ENCODE assay signal across 1 cellular context in the genomic region with DNA sequence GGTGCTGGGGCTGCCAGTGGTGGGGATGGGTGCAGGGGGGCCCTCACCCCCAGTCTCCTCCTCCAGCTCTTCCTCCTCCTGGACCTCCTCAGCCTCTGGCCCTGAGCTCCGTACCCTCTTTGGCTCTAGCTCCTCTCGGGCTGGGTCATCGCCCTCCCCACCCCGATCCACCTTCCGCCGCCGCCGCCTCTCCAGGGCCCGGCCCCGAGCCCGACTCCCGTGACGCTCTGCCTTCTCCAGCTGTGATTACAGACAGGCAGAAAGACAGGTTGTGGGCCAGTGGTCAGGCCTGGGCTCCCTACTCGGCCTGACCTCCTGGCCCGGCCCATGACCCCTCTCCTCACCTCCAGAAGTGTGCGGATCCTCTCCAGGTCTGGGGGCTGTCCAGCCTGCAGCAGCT.
TF ChIP-seq lines count a peak whose summit lies in the region.

No MANE protein-coding gene starts in this region.

TF ChIP-seq in K562, 482 proteins besides CTCF, POLR2A, EP300 and RAD21:
- TF ChIP-seq HSF4 (CRISPR knock-in tag; IDR thresholded peaks at IDR 0.05; ENCODE audit: borderline replicate concordance) (no peak), POLR2G (IDR thresholded peaks at IDR 0.05; ENCODE audit: low read depth, low read length) (peak; percentile 55; the same call in 1 of the 2 replicates)
